In genomic region chr5:114310666-114311065, GRCh38 we compare ENCODE assay signal across 11 cellular contexts. TPM values are rescaled to one million over a fixed set of nuclear protein-coding genes. Genes with fewer than 3 reads are reported as not detected.
"Had no signal": no experiment of that assay in that cellular context is flagged by ENCODE, and none has a peak within 500 bp of the region (broad histone marks: within the 10 kb centered on the region; RNA-seq: fewer than 3 reads in every experiment).

No MANE protein-coding gene starts in this region.

- H3K4me3 Mint-ChIP-seq: GM23338, H9 had no signal

- H3K9me3 ChIP-seq: HAP-1 had no signal

- H3K4me3 ChIP-seq: GM23248, GM23338, HAP-1 had no signal

- H3K9me3 Mint-ChIP-seq: GM23338, H9, HFFc6 had no signal

- H3K27ac Mint-ChIP-seq: GM23338, H9 had no signal

- H3K36me3 ChIP-seq: HAP-1 had no signal

- DNase-seq: GM23248, GOT3, H7, H9, HCEC 1CT, HFFc6 had no signal

- H3K9ac ChIP-seq: GM23248 had no signal

- H3K4me1 ChIP-seq: HAP-1 had no signal

- FAIRE-seq: H1, H54 had no signal

- H3K27ac ChIP-seq: GM23248 had no signal

- H2AFZ ChIP-seq: GM23248, GM23338 had no signal

- ATAC-seq: GM23338, HCT116 had no signal

RNA-seq across cellular contexts. Expression of gene KCNN2, which starts 51.2 kb away (rescaled TPM):
- total RNA-seq: GM23248 had no signal
- polyA plus RNA-seq: GM23248 had no signal
